1 cellular context compared by ENCODE assay signal in the genomic region with DNA sequence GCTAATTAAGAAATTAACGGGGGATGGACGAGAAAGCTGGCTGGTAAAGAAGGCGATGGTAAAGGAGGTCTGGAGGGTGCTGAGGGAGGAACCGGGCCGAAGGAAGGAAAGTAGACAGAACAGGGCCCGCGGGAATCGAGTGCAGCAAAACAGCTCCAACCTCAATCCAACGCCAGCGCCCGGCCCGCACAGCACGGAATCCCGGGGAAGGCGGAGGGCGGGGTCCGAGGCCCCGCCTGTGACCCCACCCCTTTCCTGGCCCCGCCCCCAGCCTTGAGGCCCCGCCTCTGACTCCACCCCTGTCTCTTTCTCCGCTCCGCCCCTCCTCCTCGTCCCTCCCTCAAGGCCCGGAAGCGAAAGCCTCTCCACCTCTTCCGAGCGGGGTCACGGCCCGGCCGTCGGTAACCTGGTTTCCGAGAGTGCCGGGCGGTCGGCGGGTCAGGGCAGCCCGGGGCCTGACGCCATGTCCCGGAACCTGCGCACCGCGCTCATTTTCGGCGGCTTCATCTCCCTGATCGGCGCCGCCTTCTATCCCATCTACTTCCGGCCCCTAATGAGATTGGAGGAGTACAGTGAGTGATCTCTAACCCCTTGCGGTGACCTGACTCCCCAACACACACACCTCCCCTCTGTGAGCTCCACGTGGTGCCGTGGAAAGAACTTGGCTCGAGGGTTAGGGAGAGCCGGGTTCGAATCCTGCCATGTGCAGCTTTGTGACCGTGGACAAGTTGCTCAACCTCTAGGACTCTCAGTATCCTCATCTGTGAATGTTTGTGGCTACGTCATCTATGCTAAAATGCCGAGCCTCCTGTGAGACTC.
TF ChIP-seq lines count a peak whose summit lies in the region.

A gene (plus strand): TSS at position 370 of the 819 bp plus-strand sequence. CDS start 94 bp downstream, at position 464.

TF ChIP-seq in GM12878, 131 proteins besides CTCF, POLR2A, EP300 and RAD21 (continued from another document and continues in another):
- TF ChIP-seq, protein P1, sequence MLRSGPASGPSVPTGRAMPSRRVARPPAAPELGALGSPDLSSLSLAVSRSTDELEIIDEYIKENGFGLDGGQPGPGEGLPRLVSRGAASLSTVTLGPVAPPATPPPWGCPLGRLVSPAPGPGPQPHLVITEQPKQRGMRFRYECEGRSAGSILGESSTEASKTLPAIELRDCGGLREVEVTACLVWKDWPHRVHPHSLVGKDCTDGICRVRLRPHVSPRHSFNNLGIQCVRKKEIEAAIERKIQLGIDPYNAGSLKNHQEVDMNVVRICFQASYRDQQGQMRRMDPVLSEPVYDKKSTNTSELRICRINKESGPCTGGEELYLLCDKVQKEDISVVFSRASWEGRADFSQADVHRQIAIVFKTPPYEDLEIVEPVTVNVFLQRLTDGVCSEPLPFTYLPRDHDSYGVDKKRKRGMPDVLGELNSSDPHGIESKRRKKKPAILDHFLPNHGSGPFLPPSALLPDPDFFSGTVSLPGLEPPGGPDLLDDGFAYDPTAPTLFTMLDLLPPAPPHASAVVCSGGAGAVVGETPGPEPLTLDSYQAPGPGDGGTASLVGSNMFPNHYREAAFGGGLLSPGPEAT (IDR thresholded peaks at IDR 0.05; ENCODE audit: low read depth), result no peak; the same call in 1 of the 2 replicates
- TF ChIP-seq CREB1 (IDR thresholded peaks at IDR 0.05; ENCODE audit: low read depth) (peak; percentile 67), ZNF274 (IDR thresholded peaks at IDR 0.05; ENCODE audit: insufficient read depth, insufficient read length) (no peak), CREM (IDR thresholded peaks at IDR 0.05; ENCODE audit: low read depth) (peak; percentile 69; the same call in 1 of the 2 replicates), SUZ12 (IDR thresholded peaks at IDR 0.05; ENCODE audit: unreplicated experiment) (no peak), NR2F1 (conservative IDR thresholded peaks at IDR 0.05) (peak; percentile 99), CHD1 (IDR thresholded peaks at IDR 0.05; ENCODE audit: low read depth, low read length) (0 out of 2 replicates have a peak, but pooled peaks have one; percentile 16), BMI1 (IDR thresholded peaks at IDR 0.05; ENCODE audit: borderline replicate concordance) (peak; percentile 48; the same call in 1 of the 2 replicates), FOXK2 (IDR thresholded peaks at IDR 0.05) (no peak), ETV6 (conservative IDR thresholded peaks at IDR 0.05 in 1 of 2, IDR thresholded peaks at IDR 0.05 in 1 of 2; ENCODE audit: borderline replicate concordance in 1 of 2, low read depth in 1 of 2) (peak in 1 of 2 experiments; percentile 68; a peak in 1 of 4 replicates), GATAD2B (conservative IDR thresholded peaks at IDR 0.05; ENCODE audit: low read depth) (peak; percentile 85), MXI1 (IDR thresholded peaks at IDR 0.05; ENCODE audit: low read depth, low read length) (peak; percentile 89), ZNF384 (IDR thresholded peaks at IDR 0.05; ENCODE audit: borderline replicate concordance, low read depth, low read length) (no peak), ASH2L (IDR thresholded peaks at IDR 0.05; ENCODE audit: borderline replicate concordance, low read depth) (peak; percentile 67; the same call in 1 of the 2 replicates), POU2F2 (IDR thresholded peaks at IDR 0.05; ENCODE audit: borderline replicate concordance, low read depth, low read length) (no peak; the same call in 2 of the 3 replicates), SUPT20H (IDR thresholded peaks at IDR 0.05; ENCODE audit: borderline replicate concordance, control insufficient read depth, low read depth, low read length) (no peak), STAT1 (conservative IDR thresholded peaks at IDR 0.05) (peak; percentile 90; the same call in 1 of the 2 replicates), POLR2AphosphoS2 (IDR thresholded peaks at IDR 0.05; ENCODE audit: low read depth, low read length) (peak; percentile 86; the same call in 1 of the 2 replicates), HDAC2 (IDR thresholded peaks at IDR 0.05) (no peak), SMARCA5 (IDR thresholded peaks at IDR 0.05) (peak; percentile 73), PAX5 (IDR thresholded peaks at IDR 0.05; ENCODE audit: borderline replicate concordance, low read depth, low read length) (0 out of 2 replicates have a peak, but pooled peaks have one; percentile 37), TARDBP (IDR thresholded peaks at IDR 0.05; ENCODE audit: borderline replicate concordance) (0 out of 2 replicates have a peak, but pooled peaks have one; percentile 74), SMC3 (IDR thresholded peaks at IDR 0.05; ENCODE audit: borderline replicate concordance, low read length) (no peak)
- TF ChIP-seq, protein P2, sequence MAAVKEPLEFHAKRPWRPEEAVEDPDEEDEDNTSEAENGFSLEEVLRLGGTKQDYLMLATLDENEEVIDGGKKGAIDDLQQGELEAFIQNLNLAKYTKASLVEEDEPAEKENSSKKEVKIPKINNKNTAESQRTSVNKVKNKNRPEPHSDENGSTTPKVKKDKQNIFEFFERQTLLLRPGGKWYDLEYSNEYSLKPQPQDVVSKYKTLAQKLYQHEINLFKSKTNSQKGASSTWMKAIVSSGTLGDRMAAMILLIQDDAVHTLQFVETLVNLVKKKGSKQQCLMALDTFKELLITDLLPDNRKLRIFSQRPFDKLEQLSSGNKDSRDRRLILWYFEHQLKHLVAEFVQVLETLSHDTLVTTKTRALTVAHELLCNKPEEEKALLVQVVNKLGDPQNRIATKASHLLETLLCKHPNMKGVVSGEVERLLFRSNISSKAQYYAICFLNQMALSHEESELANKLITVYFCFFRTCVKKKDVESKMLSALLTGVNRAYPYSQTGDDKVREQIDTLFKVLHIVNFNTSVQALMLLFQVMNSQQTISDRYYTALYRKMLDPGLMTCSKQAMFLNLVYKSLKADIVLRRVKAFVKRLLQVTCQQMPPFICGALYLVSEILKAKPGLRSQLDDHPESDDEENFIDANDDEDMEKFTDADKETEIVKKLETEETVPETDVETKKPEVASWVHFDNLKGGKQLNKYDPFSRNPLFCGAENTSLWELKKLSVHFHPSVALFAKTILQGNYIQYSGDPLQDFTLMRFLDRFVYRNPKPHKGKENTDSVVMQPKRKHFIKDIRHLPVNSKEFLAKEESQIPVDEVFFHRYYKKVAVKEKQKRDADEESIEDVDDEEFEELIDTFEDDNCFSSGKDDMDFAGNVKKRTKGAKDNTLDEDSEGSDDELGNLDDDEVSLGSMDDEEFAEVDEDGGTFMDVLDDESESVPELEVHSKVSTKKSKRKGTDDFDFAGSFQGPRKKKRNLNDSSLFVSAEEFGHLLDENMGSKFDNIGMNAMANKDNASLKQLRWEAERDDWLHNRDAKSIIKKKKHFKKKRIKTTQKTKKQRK (IDR thresholded peaks at IDR 0.05; ENCODE audit: low read depth, low read length), result no peak
- TF ChIP-seq, protein P3, sequence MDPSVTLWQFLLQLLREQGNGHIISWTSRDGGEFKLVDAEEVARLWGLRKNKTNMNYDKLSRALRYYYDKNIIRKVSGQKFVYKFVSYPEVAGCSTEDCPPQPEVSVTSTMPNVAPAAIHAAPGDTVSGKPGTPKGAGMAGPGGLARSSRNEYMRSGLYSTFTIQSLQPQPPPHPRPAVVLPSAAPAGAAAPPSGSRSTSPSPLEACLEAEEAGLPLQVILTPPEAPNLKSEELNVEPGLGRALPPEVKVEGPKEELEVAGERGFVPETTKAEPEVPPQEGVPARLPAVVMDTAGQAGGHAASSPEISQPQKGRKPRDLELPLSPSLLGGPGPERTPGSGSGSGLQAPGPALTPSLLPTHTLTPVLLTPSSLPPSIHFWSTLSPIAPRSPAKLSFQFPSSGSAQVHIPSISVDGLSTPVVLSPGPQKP (IDR thresholded peaks at IDR 0.05; ENCODE audit: low read depth, low read length), result peak; percentile 54; the same call in 1 of the 2 replicates
- TF ChIP-seq, protein P4, sequence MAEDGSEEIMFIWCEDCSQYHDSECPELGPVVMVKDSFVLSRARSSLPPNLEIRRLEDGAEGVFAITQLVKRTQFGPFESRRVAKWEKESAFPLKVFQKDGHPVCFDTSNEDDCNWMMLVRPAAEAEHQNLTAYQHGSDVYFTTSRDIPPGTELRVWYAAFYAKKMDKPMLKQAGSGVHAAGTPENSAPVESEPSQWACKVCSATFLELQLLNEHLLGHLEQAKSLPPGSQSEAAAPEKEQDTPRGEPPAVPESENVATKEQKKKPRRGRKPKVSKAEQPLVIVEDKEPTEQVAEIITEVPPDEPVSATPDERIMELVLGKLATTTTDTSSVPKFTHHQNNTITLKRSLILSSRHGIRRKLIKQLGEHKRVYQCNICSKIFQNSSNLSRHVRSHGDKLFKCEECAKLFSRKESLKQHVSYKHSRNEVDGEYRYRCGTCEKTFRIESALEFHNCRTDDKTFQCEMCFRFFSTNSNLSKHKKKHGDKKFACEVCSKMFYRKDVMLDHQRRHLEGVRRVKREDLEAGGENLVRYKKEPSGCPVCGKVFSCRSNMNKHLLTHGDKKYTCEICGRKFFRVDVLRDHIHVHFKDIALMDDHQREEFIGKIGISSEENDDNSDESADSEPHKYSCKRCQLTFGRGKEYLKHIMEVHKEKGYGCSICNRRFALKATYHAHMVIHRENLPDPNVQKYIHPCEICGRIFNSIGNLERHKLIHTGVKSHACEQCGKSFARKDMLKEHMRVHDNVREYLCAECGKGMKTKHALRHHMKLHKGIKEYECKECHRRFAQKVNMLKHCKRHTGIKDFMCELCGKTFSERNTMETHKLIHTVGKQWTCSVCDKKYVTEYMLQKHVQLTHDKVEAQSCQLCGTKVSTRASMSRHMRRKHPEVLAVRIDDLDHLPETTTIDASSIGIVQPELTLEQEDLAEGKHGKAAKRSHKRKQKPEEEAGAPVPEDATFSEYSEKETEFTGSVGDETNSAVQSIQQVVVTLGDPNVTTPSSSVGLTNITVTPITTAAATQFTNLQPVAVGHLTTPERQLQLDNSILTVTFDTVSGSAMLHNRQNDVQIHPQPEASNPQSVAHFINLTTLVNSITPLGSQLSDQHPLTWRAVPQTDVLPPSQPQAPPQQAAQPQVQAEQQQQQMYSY (CRISPR knock-in tag; IDR thresholded peaks at IDR 0.05), result no peak
- TF ChIP-seq, protein P5, sequence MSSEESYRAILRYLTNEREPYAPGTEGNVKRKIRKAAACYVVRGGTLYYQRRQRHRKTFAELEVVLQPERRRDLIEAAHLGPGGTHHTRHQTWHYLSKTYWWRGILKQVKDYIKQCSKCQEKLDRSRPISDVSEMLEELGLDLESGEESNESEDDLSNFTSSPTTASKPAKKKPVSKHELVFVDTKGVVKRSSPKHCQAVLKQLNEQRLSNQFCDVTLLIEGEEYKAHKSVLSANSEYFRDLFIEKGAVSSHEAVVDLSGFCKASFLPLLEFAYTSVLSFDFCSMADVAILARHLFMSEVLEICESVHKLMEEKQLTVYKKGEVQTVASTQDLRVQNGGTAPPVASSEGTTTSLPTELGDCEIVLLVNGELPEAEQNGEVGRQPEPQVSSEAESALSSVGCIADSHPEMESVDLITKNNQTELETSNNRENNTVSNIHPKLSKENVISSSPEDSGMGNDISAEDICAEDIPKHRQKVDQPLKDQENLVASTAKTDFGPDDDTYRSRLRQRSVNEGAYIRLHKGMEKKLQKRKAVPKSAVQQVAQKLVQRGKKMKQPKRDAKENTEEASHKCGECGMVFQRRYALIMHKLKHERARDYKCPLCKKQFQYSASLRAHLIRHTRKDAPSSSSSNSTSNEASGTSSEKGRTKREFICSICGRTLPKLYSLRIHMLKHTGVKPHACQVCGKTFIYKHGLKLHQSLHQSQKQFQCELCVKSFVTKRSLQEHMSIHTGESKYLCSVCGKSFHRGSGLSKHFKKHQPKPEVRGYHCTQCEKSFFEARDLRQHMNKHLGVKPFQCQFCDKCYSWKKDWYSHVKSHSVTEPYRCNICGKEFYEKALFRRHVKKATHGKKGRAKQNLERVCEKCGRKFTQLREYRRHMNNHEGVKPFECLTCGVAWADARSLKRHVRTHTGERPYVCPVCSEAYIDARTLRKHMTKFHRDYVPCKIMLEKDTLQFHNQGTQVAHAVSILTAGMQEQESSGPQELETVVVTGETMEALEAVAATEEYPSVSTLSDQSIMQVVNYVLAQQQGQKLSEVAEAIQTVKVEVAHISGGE (CRISPR knock-in tag; IDR thresholded peaks at IDR 0.05), result peak; percentile 48; the same call in 1 of the 2 replicates
- TF ChIP-seq, protein P6, sequence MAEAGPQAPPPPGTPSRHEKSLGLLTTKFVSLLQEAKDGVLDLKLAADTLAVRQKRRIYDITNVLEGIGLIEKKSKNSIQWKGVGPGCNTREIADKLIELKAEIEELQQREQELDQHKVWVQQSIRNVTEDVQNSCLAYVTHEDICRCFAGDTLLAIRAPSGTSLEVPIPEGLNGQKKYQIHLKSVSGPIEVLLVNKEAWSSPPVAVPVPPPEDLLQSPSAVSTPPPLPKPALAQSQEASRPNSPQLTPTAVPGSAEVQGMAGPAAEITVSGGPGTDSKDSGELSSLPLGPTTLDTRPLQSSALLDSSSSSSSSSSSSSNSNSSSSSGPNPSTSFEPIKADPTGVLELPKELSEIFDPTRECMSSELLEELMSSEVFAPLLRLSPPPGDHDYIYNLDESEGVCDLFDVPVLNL (IDR thresholded peaks at IDR 0.05; ENCODE audit: low read depth, low read length), result no peak
- TF ChIP-seq, protein P7, sequence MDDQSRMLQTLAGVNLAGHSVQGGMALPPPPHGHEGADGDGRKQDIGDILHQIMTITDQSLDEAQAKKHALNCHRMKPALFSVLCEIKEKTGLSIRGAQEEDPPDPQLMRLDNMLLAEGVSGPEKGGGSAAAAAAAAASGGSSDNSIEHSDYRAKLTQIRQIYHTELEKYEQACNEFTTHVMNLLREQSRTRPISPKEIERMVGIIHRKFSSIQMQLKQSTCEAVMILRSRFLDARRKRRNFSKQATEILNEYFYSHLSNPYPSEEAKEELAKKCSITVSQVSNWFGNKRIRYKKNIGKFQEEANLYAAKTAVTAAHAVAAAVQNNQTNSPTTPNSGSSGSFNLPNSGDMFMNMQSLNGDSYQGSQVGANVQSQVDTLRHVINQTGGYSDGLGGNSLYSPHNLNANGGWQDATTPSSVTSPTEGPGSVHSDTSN (IDR thresholded peaks at IDR 0.05; ENCODE audit: insufficient replicate concordance, low read depth, low read length), result no peak
